Comparison of ENCODE assay signal across 20 cellular contexts in the genomic region with DNA sequence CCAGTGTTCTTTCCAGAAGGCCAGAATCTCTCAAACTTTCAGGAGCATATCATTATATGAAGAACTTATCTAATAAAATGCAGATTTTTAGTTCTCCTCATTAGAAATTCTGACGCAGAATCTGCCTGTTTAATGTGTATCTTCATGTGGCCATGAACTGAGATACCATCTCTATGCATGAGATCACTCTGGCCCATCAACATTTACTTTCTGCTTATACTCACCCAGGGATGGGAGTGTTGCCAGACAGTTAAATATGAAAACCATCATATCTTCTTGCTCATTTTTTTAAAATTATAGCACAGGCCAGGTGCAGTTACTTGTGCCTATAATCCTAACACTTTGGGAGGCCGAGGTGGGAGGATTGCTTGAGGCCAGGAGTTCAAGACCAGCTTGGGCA.
A peak's percentile ranks its signal among the peaks of the same experiment; 100 is the strongest.
DNase-seq lines count a peak whose midpoint lies in the region; ATAC-seq and TF ChIP-seq lines count a peak whose summit lies in the region.
"Had no signal": no experiment of that assay in that cellular context is flagged by ENCODE, and none has a peak within 500 bp of the region (broad histone marks: within the 10 kb centered on the region; RNA-seq: fewer than 3 reads in every experiment).

No MANE protein-coding gene starts in this region.

- peaks cover 16% of the 10 kb centered on the region for H3K4me1 Mint-ChIP-seq in chondrocyte (ENCODE audit: low read depth)

- no peak for TF ChIP-seq POLR2A in adrenal gland (IDR thresholded peaks at IDR 0.05)

- H3K27me3 Mint-ChIP-seq in chondrocyte (ENCODE audit: low read depth) = peaks cover 33% of the 10 kb centered on the region

- 78 to 88% (median 81%) methylated on average over 2 of the region's 2 CpGs for WGBS in adrenal gland, 4 donors

- H3K4me1 ChIP-seq in muscle layer of colon (ENCODE audit: insufficient read depth, low read length) = peaks cover 34% of the 10 kb centered on the region
- H3K4me1 ChIP-seq in thoracic aorta (ENCODE audit: control insufficient read depth in 1 of 2, low read depth in 2 of 2) = peaks cover 8 to 52% of the 10 kb centered on the region in 2 donors
- H3K4me1 ChIP-seq in adrenal gland (replicated peaks in 1 of 2) = peaks cover 0 to 7% of the 10 kb centered on the region in 2 donors
- H3K4me1 ChIP-seq: BLaER1, SJSA1 had no signal

- H3K9me3 ChIP-seq in muscle layer of colon (ENCODE audit: low read length) (no peaks in the 10 kb centered on the region), thoracic aorta (no peaks in the 10 kb centered on the region), adrenal gland (replicated peaks in 1 of 3) (no peaks in the 10 kb centered on the region)
- H3K9me3 ChIP-seq: BLaER1, SJSA1 had no signal

- no peak overlapping the region for H3K9ac ChIP-seq in muscle layer of colon (ENCODE audit: low read length)
- H3K9ac ChIP-seq: BLaER1 had no signal

- intact Hi-C loops in adrenal gland (cut with DNase I) = no loop called here

- peak overlapping the region; percentile 71 for H3K27ac Mint-ChIP-seq in chondrocyte (ENCODE audit: unreplicated experiment)
- H3K27ac Mint-ChIP-seq: CD8-positive, alpha-beta T cell had no signal

- H3K27me3 ChIP-seq in muscle layer of colon (ENCODE audit: control insufficient read depth in 1 of 2, insufficient read depth in 2 of 2, low read length in 2 of 2) (no peaks in the 10 kb centered on the region), thoracic aorta (replicated peaks; ENCODE audit: insufficient read depth) (no peaks in the 10 kb centered on the region), adrenal gland (no peaks in the 10 kb centered on the region)
- H3K27me3 ChIP-seq: BLaER1 had no signal

- H3K36me3 ChIP-seq in muscle layer of colon (ENCODE audit: insufficient read depth, low read length) (no peaks in the 10 kb centered on the region), thoracic aorta (no peaks in the 10 kb centered on the region), adrenal gland (replicated peaks in 1 of 2) (no peaks in the 10 kb centered on the region)
- H3K36me3 ChIP-seq: BLaER1, SJSA1 had no signal

- DNase-seq in LNCaP clone FGC (ENCODE audit: low read depth) (peak; percentile 96), chondrocyte (ENCODE audit: low spot score) (no peak), thoracic aorta (ENCODE audit: low spot score) (no peak), NCI-H774 (lab: John Stamatoyannopoulos, UW) (no peak), adrenal gland (no peak)
- DNase-seq: Calu3; CD8-positive, alpha-beta T cell; GF-D8; GOT3; MV-4-11; NCI-H1417; NCI-H187 treated with DMSO at 0.1 percent for 48 hours; NCI-H226; NCI-H524 had no signal

- TF ChIP-seq CTCF in LNCaP clone FGC (IDR thresholded peaks at IDR 0.05; ENCODE audit: control insufficient read depth, extremely low read depth, insufficient read depth) (no peak), chondrocyte (IDR thresholded peaks at IDR 0.05) (no peak), thoracic aorta (IDR thresholded peaks at IDR 0.05) (no peak), adrenal gland (IDR thresholded peaks at IDR 0.05) (no peak)

- H3K4me3 Mint-ChIP-seq in chondrocyte (ENCODE audit: unreplicated experiment) = no peak overlapping the region
- H3K4me3 Mint-ChIP-seq: CD8-positive, alpha-beta T cell had no signal

- H3K36me3 Mint-ChIP-seq in chondrocyte (ENCODE audit: low read depth) = no peaks in the 10 kb centered on the region
- H3K36me3 Mint-ChIP-seq: CD8-positive, alpha-beta T cell had no signal

- no peaks in the 10 kb centered on the region for H3K9me3 Mint-ChIP-seq in chondrocyte (ENCODE audit: low read depth)
- H3K9me3 Mint-ChIP-seq: CD8-positive, alpha-beta T cell had no signal

- ATAC-seq in thoracic aorta (ENCODE audit: insufficient number of reproducible peaks, low FRiP score, low read depth) = no peak
- no peak for ATAC-seq in GM18498 (IDR thresholded peaks at IDR 0.05; ENCODE audit: unreplicated experiment)
- ATAC-seq: CD8-positive, alpha-beta T cell; HCT116; K562 had no signal

- H3K4me3 ChIP-seq in LNCaP clone FGC (ENCODE audit: low read depth, low read length) (no peak overlapping the region), muscle layer of colon (ENCODE audit: low read depth in 1 of 2, low read length in 2 of 2) (no peak overlapping the region), thoracic aorta (no peak overlapping the region), adrenal gland (no peak overlapping the region)
- H3K4me3 ChIP-seq: BLaER1, K562, SJSA1 had no signal

- H3K27ac ChIP-seq in muscle layer of colon (ENCODE audit: low read depth, low read length) = peak overlapping the region; percentile 56
- peak overlapping the region; percentile 17 to 55 for H3K27ac ChIP-seq in thoracic aorta
- peak overlapping the region in 2 of 5 donors; percentile 4 to 56 for H3K27ac ChIP-seq in adrenal gland
- H3K27ac ChIP-seq: BLaER1, SJSA1 had no signal
